Comparison of ENCODE assay signal across 26 cellular contexts in the genomic region with DNA sequence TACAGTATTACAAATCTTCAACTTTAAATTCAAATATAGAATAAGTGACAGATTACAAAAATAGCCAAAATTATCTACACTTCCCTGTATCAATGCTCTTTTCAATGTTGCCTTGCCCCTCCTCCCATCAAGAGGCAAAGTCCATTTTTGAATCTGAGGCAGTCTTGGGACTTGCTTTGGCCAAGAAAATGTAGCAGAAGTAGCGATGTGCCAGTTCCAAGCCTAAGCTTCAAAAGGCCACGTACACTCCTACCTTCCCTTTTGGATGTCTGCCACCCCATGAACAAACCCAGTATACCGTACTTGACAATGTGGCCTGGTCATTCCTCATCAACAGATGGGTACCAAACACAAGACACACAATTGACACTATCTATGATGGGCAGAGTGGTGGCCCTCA. TPM values are rescaled to one million over a fixed set of nuclear protein-coding genes. Genes with fewer than 3 reads are reported as not detected.
DNase-seq lines count a peak whose midpoint lies in the region; ATAC-seq and TF ChIP-seq lines count a peak whose summit lies in the region.
"Had no signal": no experiment of that assay in that cellular context is flagged by ENCODE, and none has a peak within 500 bp of the region (broad histone marks: within the 10 kb centered on the region; RNA-seq: fewer than 3 reads in every experiment).

No MANE protein-coding gene starts in this region.

- H3K9me3 ChIP-seq in A673 (ENCODE audit: low read depth, low read length, poor library complexity, severe bottlenecking) (no peaks in the 10 kb centered on the region), adipocyte (ENCODE audit: control insufficient read depth, low read length) (no peaks in the 10 kb centered on the region), gastroesophageal sphincter (no peaks in the 10 kb centered on the region), psoas muscle (no peaks in the 10 kb centered on the region)
- H3K9me3 ChIP-seq: A549, BLaER1, MG63, transverse colon had no signal

- DNase-seq in A673 (ENCODE audit: low spot score) (no peak), adipocyte (ENCODE audit: low read depth) (no peak), psoas muscle (no peak), AML-193 (lab: John Stamatoyannopoulos, UW) (no peak), GDM1 (lab: John Stamatoyannopoulos, UW) (no peak)
- DNase-seq in activated CD4-positive, alpha-beta T cell treated with anti-CD3 and anti-CD28 coated beads, Interleukin-2, amount 50 U/mL, for 4 hours: no peak
- DNase-seq: activated CD4-positive, alpha-beta T cell treated with anti-CD3 and anti-CD28 coated beads, Interleukin-2, amount 10 ng/mL, durations not matched to agents 7 days and 5 days; activated CD8-positive, alpha-beta memory T cell treated with anti-CD3 and anti-CD28 coated beads, Interleukin-2, amount 10 ng/mL, durations not matched to agents 7 days and 5 days; activated T-cell treated with anti-CD3 and anti-CD28 coated beads, Interleukin-2, amount 50 U/mL, for 48 hours; cortex of kidney; endodermal cell; islet precursor cell; KBM-7; MG63; NCI-H1417; NCI-H2029 treated with DMSO at 0.1 percent for 48 hours; NCI-H2227 treated with DMSO at 0.1 percent for 48 hours; NCI-H526 treated with DMSO at 0.1 percent for 48 hours; PC-9; SHP77; T1000; transverse colon had no signal

- POLR2A ChIA-PET in A673 (lab: Charles Lee; ENCODE audit: low non-redundant PET): interaction anchor here (0.6 kb wide), 1 partner anchor 66 kb away, joined by 3 read pairs; no protein-coding TSS in a partner anchor

- intact Hi-C loops in A673 (cut with micrococcal nuclease; ENCODE audit: unreplicated experiment) (no loop called here), psoas muscle (cut with DNase I) (no loop called here)

- peak overlapping the region; percentile 56 for H3K9ac ChIP-seq in adipocyte (ENCODE audit: low read length)
- H3K9ac ChIP-seq: BLaER1 had no signal

- H3K27ac ChIP-seq in A673 (ENCODE audit: low read depth, low read length, poor library complexity, severe bottlenecking): peak overlapping the region; percentile 97
- H3K27ac ChIP-seq in gastroesophageal sphincter: peak overlapping the region in 3 of 4 donors; percentile 40 to 71 (median 50)
- peak overlapping the region; percentile 49 for H3K27ac ChIP-seq in psoas muscle
- H3K27ac ChIP-seq: A549, BLaER1, PC-9 had no signal

- no peak for TF ChIP-seq EP300 in gastroesophageal sphincter (IDR thresholded peaks at IDR 0.05)

- H3K27me3 ChIP-seq in A673 (replicated peaks; ENCODE audit: insufficient read depth, low read depth, low read length, poor library complexity) (no peaks in the 10 kb centered on the region), adipocyte (replicated peaks; ENCODE audit: control insufficient read depth, insufficient read depth, low read length) (no peaks in the 10 kb centered on the region), gastroesophageal sphincter (no peaks in the 10 kb centered on the region), psoas muscle (ENCODE audit: insufficient read depth in 3 of 3, low read length in 2 of 3) (no peaks in the 10 kb centered on the region)
- H3K27me3 ChIP-seq: BLaER1, MG63, transverse colon had no signal

- H3K4me3 ChIP-seq in A673 (ENCODE audit: low read depth, low read length, poor library complexity, severe bottlenecking) (no peak overlapping the region), adipocyte (ENCODE audit: low read length) (no peak overlapping the region), gastroesophageal sphincter (no peak overlapping the region), psoas muscle (no peak overlapping the region)
- H3K4me3 ChIP-seq: A549, BLaER1, MG63, PC-9, transverse colon had no signal

- BruUV-seq in A673 (replicated peaks; lab: Mats Ljungman, UMichigan): no TSS peak

- TF ChIP-seq POLR2A in gastroesophageal sphincter (IDR thresholded peaks at IDR 0.05): no peak

- H3K4me1 ChIP-seq in A673 (ENCODE audit: insufficient read depth, low read length, poor library complexity, severe bottlenecking) (peaks cover 25% of the 10 kb centered on the region), adipocyte (ENCODE audit: control insufficient read depth, insufficient read depth, low read length) (peaks cover 25% of the 10 kb centered on the region), gastroesophageal sphincter (peaks cover 0 to 17% (median 4%) of the 10 kb centered on the region in 3 donors), psoas muscle (peaks cover 13% of the 10 kb centered on the region)
- H3K4me1 ChIP-seq: A549, BLaER1, transverse colon had no signal

- peaks cover 40% of the 10 kb centered on the region for H3K36me3 ChIP-seq in A673 (ENCODE audit: insufficient read depth, low read length, poor library complexity, severe bottlenecking)
- H3K36me3 ChIP-seq in adipocyte (ENCODE audit: control insufficient read depth, insufficient read depth, low read length, severe bottlenecking): peaks cover 93% of the 10 kb centered on the region
- peaks cover 2 to 85% of the 10 kb centered on the region in 2 donors for H3K36me3 ChIP-seq in gastroesophageal sphincter
- H3K36me3 ChIP-seq in psoas muscle (ENCODE audit: insufficient read depth in 1 of 2, low read depth in 1 of 2): peaks cover 9 to 91% of the 10 kb centered on the region in 2 donors

- CTCF ChIA-PET in A673 (lab: Charles Lee): no interaction called here

- TF ChIP-seq CTCF in A673 (conservative IDR thresholded peaks at IDR 0.05; ENCODE audit: low read depth, low read length) (no peak), gastroesophageal sphincter (IDR thresholded peaks at IDR 0.05) (no peak), psoas muscle (IDR thresholded peaks at IDR 0.05) (no peak)

- 30 to 39% methylated on average over 3 of the region's 3 CpGs for WGBS in gastroesophageal sphincter (ENCODE audit: low coverage in 1 of 2), 2 donors
- 71 to 82% (median 75%) methylated on average over 3 of the region's 3 CpGs for WGBS in psoas muscle, 3 donors

- ATAC-seq in gastroesophageal sphincter (no peak), psoas muscle (no peak), HG03460 (IDR thresholded peaks at IDR 0.05; ENCODE audit: unreplicated experiment) (no peak)
- ATAC-seq: A549; activated CD8-positive, alpha-beta memory T cell treated with anti-CD3 and anti-CD28 coated beads, Interleukin-2, amount 10 ng/mL, durations not matched to agents 7 days and 5 days had no signal

RNA-seq across cellular contexts. Expression of gene SEC24D, which starts 24.1 kb away (rescaled TPM):
- total RNA-seq in A673 (2021) (33.1 and 35.8 TPM in 2 replicates), gastroesophageal sphincter (10 to 100 TPM; 29.3 to 40.9 (median 33.2) TPM), psoas muscle (10 to 100 TPM in 1 of 4 donors, 1 to 10 TPM in 3; 5.8 to 13.7 (median 6.3) TPM)
- polyA plus RNA-seq in psoas muscle: 1 to 10 TPM; 2.4 to 5.9 (median 5.5) TPM
